17 cellular contexts compared by ENCODE assay signal in genomic region chr2:106876699-106877098, GRCh38. TPM values are rescaled to one million over a fixed set of nuclear protein-coding genes. Genes with fewer than 3 reads are reported as not detected.
DNase-seq lines count a peak whose midpoint lies in the region; ATAC-seq, FAIRE-seq and TF ChIP-seq lines count a peak whose summit lies in the region.
"Had no signal": no experiment of that assay in that cellular context is flagged by ENCODE, and none has a peak within 500 bp of the region (broad histone marks: within the 10 kb centered on the region; RNA-seq: fewer than 3 reads in every experiment).

No MANE protein-coding gene starts in this region.

- RAD21 ChIA-PET in GM12878 (lab: Charles Lee; ENCODE audit: unreplicated experiment) = no interaction called here

- H3K79me2 ChIP-seq in Karpas-422 (ENCODE audit: low read length) (no peaks in the 10 kb centered on the region), GM12878 (ENCODE audit: control insufficient read depth, insufficient read depth, low read length) (no peaks in the 10 kb centered on the region)

- DNase-seq in SKM-1 treated with dmso at 0.1 percent for 144 hours (lab: John Stamatoyannopoulos, UW; ENCODE audit: unreplicated experiment) (peak; percentile 3), SKM-1 (lab: John Stamatoyannopoulos, UW; ENCODE audit: unreplicated experiment) (no peak), Karpas-422 (no peak), GM12878 (ENCODE audit: low read depth, low spot score) (no peak), NCI-H1092 treated with DMSO at 0.1 percent for 48 hours (lab: John Stamatoyannopoulos, UW) (no peak), left colon (no peak), inferior parietal cortex (ENCODE audit: extremely low spot score) (no peak)
- DNase-seq: ACHN; CD4-positive, CD25-positive, alpha-beta regulatory T cell; GM23248 had no signal

- H3K9me3 ChIP-seq in Karpas-422 (ENCODE audit: low read length) (no peaks in the 10 kb centered on the region), GM12878 (replicated peaks; ENCODE audit: control insufficient read depth, insufficient read depth, low read length) (no peaks in the 10 kb centered on the region)
- H3K9me3 ChIP-seq: BLaER1 treated with 17β-estradiol and CSF1 and Interleukin-3, amounts not matched to agents 10 nM and 100 nM had no signal

- no peak for FAIRE-seq in GM12878 (lab: Jason Lieb, UNC)
- FAIRE-seq: GM12892, H54 had no signal

- H3K4me3 ChIP-seq in Karpas-422 (ENCODE audit: low read length) (no peak overlapping the region), GM12878 (no peak overlapping the region)
- H3K4me3 ChIP-seq: BLaER1 treated with 17β-estradiol and CSF1 and Interleukin-3, amounts not matched to agents 10 nM and 100 nM; GM23248 had no signal

- H3K4me2 ChIP-seq in Karpas-422 (ENCODE audit: low read depth, low read length, poor library complexity, severe bottlenecking) (no peak overlapping the region), GM12878 (ENCODE audit: control insufficient read depth, insufficient read depth) (no peak overlapping the region)
- H3K4me2 ChIP-seq: BLaER1 treated with 17β-estradiol and CSF1 and Interleukin-3, amounts not matched to agents 10 nM and 100 nM had no signal

- intact Hi-C loops in GM12878 (cut with micrococcal nuclease; ENCODE audit: unreplicated experiment) (no loop called here), left colon (cut with DNase I, micrococcal nuclease) (no loop called here)

- TF ChIP-seq POLR2A in GM12878 (IDR thresholded peaks at IDR 0.05; ENCODE audit: low read depth, low read length) = no peak

- BruUV-seq in GM12878 (replicated peaks; lab: Mats Ljungman, UMichigan) = no TSS peak

- no peak for TF ChIP-seq EP300 in GM12878 (IDR thresholded peaks at IDR 0.05; ENCODE audit: borderline replicate concordance in 1 of 2, control insufficient read depth in 1 of 2, low read depth in 2 of 2, low read length in 2 of 2)

- H4K20me1 ChIP-seq in Karpas-422 (ENCODE audit: insufficient read depth, low read depth, low read length) (no peaks in the 10 kb centered on the region), GM12878 (ENCODE audit: control insufficient read depth, insufficient read depth) (no peaks in the 10 kb centered on the region)
- H4K20me1 ChIP-seq: BLaER1 treated with 17β-estradiol and CSF1 and Interleukin-3, amounts not matched to agents 10 nM and 100 nM had no signal

- H3K27me3 ChIP-seq in Karpas-422 (ENCODE audit: low read length) (no peaks in the 10 kb centered on the region), GM12878 (replicated peaks in 1 of 2; ENCODE audit: control insufficient read depth in 2 of 2, insufficient read depth in 2 of 2, low read length in 1 of 2) (no peaks in the 10 kb centered on the region)
- H3K27me3 ChIP-seq: BLaER1 treated with 17β-estradiol and CSF1 and Interleukin-3, amounts not matched to agents 10 nM and 100 nM had no signal

- H3K9ac ChIP-seq in Karpas-422 (ENCODE audit: low read length) (no peak overlapping the region), GM12878 (ENCODE audit: control insufficient read depth, insufficient read depth, low read length) (no peak overlapping the region)
- H3K9ac ChIP-seq: BLaER1 treated with 17β-estradiol and CSF1 and Interleukin-3, amounts not matched to agents 10 nM and 100 nM; GM23248 had no signal

- H3K36me3 ChIP-seq in Karpas-422 (ENCODE audit: insufficient read depth, low read length) (no peaks in the 10 kb centered on the region), GM12878 (ENCODE audit: control insufficient read depth in 2 of 2, insufficient read depth in 2 of 2, low read length in 1 of 2) (no peaks in the 10 kb centered on the region)
- H3K36me3 ChIP-seq: BLaER1 treated with 17β-estradiol and CSF1 and Interleukin-3, amounts not matched to agents 10 nM and 100 nM had no signal

- ATAC-seq in GM12878 (no peak), left colon (no peak)
- ATAC-seq: HCT116 had no signal

- no peaks in the 10 kb centered on the region for H3K9me2 ChIP-seq in Karpas-422 (replicated peaks; ENCODE audit: insufficient read depth, low read length)

- TF ChIP-seq RAD21 in GM12878 (IDR thresholded peaks at IDR 0.05; ENCODE audit: insufficient read depth, low read depth, low read length) = no peak

- TF ChIP-seq CTCF in GM12878 (IDR thresholded peaks at IDR 0.05 in 2 of 3, conservative IDR thresholded peaks at IDR 0.05 in 1 of 3; ENCODE audit: control insufficient read depth in 2 of 3, extremely low read depth in 1 of 3, insufficient read depth in 1 of 3, low read depth in 3 of 3, low read length in 3 of 3) = no peak

- SMC1A ChIA-PET in GM12878 (lab: Charles Lee; ENCODE audit: uncharacterized antibody, unreplicated experiment) = no interaction called here

- CTCF ChIA-PET in GM12878 (lab: Yijun Ruan, JAX) = interaction anchor here (1.2 kb wide), 1 partner anchor 22 kb away, joined by 3 read pairs; no protein-coding TSS in a partner anchor

- H3K4me1 ChIP-seq in Karpas-422 (ENCODE audit: low read length) (peaks cover 6% of the 10 kb centered on the region), GM12878 (ENCODE audit: control insufficient read depth, insufficient read depth, low read length) (no peaks in the 10 kb centered on the region)
- H3K4me1 ChIP-seq: BLaER1 treated with 17β-estradiol and CSF1 and Interleukin-3, amounts not matched to agents 10 nM and 100 nM had no signal

- under 1% methylated on average over 5 of the region's 5 CpGs for WGBS in GM12878 (ENCODE audit: insufficient coverage, insufficient replicate concordance, low lambda C conversion rate, missing lambda C conversion rate)

- H3K27ac ChIP-seq in Karpas-422 (ENCODE audit: low read length) = no peak overlapping the region
- H3K27ac ChIP-seq in GM12878 (ENCODE audit: control insufficient read depth, insufficient read depth) = no peak overlapping the region
- H3K27ac ChIP-seq: BLaER1 treated with 17β-estradiol and CSF1 and Interleukin-3, amounts not matched to agents 10 nM and 100 nM; GM23248 had no signal

- in situ Hi-C loops in GM12878 (cut with MboI) = loop anchor here (5.0 kb wide), 1 partner anchor 51 kb away; no protein-coding TSS in a partner anchor

- H2AFZ ChIP-seq in Karpas-422 (ENCODE audit: low read length) (0 out of 2 replicates have a peak overlapping the region, but pooled peaks have one; percentile 12), GM12878 (ENCODE audit: control insufficient read depth, low read depth, low read length) (no peak overlapping the region)
- H2AFZ ChIP-seq: GM23248 had no signal

- POLR2A ChIA-PET in GM12878 (lab: Charles Lee) = interaction anchor here (0.6 kb wide), 1 partner anchor 118 kb away, joined by 3 read pairs; no protein-coding TSS in a partner anchor

TF ChIP-seq in GM12878, 131 proteins besides CTCF, POLR2A, EP300 and RAD21 (continues in another document):
- TF ChIP-seq MEF2A (IDR thresholded peaks at IDR 0.05; ENCODE audit: insufficient read depth, low read depth, low read length) = no peak
- TF ChIP-seq ZBTB4 (CRISPR knock-in tag; IDR thresholded peaks at IDR 0.05) = no peak
- TF ChIP-seq TARDBP (IDR thresholded peaks at IDR 0.05; ENCODE audit: borderline replicate concordance) = no peak
- no peak for TF ChIP-seq CBX3 (IDR thresholded peaks at IDR 0.05; ENCODE audit: borderline replicate concordance, low read depth)
- no peak for TF ChIP-seq JUND (IDR thresholded peaks at IDR 0.05; ENCODE audit: low read depth, low read length)
- TF ChIP-seq CHD2 (IDR thresholded peaks at IDR 0.05; ENCODE audit: borderline replicate concordance, low read depth, low read length) = no peak
- no peak for TF ChIP-seq DPF2 (IDR thresholded peaks at IDR 0.05)
- no peak for TF ChIP-seq ASH2L (IDR thresholded peaks at IDR 0.05; ENCODE audit: borderline replicate concordance, low read depth)
- TF ChIP-seq NR2C1 (IDR thresholded peaks at IDR 0.05) = no peak

RNA-seq across cellular contexts. Expression of gene ST6GAL2, which starts 9.3 kb away (rescaled TPM):
- 0.47 and 0.82 TPM in 2 replicates for total RNA-seq in Karpas-422 (2014; rRNA removed; shearing (Covaris generic); ENCODE audit: low replicate concordance)
- total RNA-seq in GM12878 (2013; cell fraction: nucleolus; rRNA removed) = not detected in 2 replicates
- total RNA-seq in GM12878 (2014; rRNA removed) (not detected in 2 replicates), GM12878 (2014; rRNA removed; fragmentation: Illumina TruSeq; extraction: Trizol) (not detected in 2 replicates), GM12878 (2021) (not detected in 2 replicates), left colon (1 to 10 TPM; 1.8 to 2.9 TPM)
- polyA plus RNA-seq in GM12878 (2011; ENCODE audit: low read depth) = not detected
- polyA plus RNA-seq in GM12878 (2011; rRNA removed) (not detected in 2 replicates), GM12878 (2014; fragmentation: Illumina TruSeq; extraction: Trizol) (not detected in 2 replicates), GM12878 (2014; fragmentation: Nextera tagmentation; extraction: Ambion mirVana) (not detected), GM12878 (2014; rRNA removed) (not detected in 2 replicates), GM12878 (2016; fragmentation: Nextera tagmentation; extraction: Ambion mirVana) (not detected)
- not detected in 2 replicates for polyA plus RNA-seq in GM12878 (2011; cell fraction: cytosol; rRNA removed)
- not detected in 2 replicates for polyA plus RNA-seq in GM12878 (2011; cell fraction: nucleus; rRNA removed)
- polyA plus RNA-seq in GM12878 (2012) = not detected in 2 replicates
- not detected in 2 replicates for polyA minus RNA-seq in GM12878 (2011; rRNA and poly(A)+ RNA removed)
- polyA minus RNA-seq in GM12878 (2011; cell fraction: cytosol; rRNA and poly(A)+ RNA removed) = not detected in 2 replicates
- polyA minus RNA-seq in GM12878 (2011; cell fraction: nucleus; rRNA and poly(A)+ RNA removed) = not detected in 2 replicates
- total RNA-seq: A172, GM23248, HT-29 had no signal
- polyA plus RNA-seq: CD4-positive, CD25-positive, alpha-beta regulatory T cell; GM23248; IgD-negative memory B cell had no signal
